Comparison of ENCODE assay signal across 11 cellular contexts in genomic region chr1:104760017-104760416, GRCh38.
DNase-seq lines count a peak whose midpoint lies in the region; ATAC-seq and TF ChIP-seq lines count a peak whose summit lies in the region.
"Had no signal": no experiment of that assay in that cellular context is flagged by ENCODE, and none has a peak within 500 bp of the region (broad histone marks: within the 10 kb centered on the region; RNA-seq: fewer than 3 reads in every experiment).

No MANE protein-coding gene starts in this region.

- H3K9me3 Mint-ChIP-seq in T-helper 2 cell treated with Interferon-gamma antibody and Interleukin-4, amounts not matched to agents 5 μg/mL and 100 μg/mL, for 36 hours: peaks cover 10% of the 10 kb centered on the region
- peaks cover 11% of the 10 kb centered on the region for H3K9me3 Mint-ChIP-seq in activated T-cell treated with anti-CD3 and anti-CD28 coated beads, Interleukin-2, amount 50 U/mL, for 4 hours
- H3K9me3 Mint-ChIP-seq: brain had no signal

- DNase-seq in SKM-1 (lab: John Stamatoyannopoulos, UW; ENCODE audit: unreplicated experiment) (peak; percentile 72), NCI-H774 (lab: John Stamatoyannopoulos, UW) (no peak), dermis blood vessel endothelial cell (no peak)
- DNase-seq in T-helper 2 cell treated with Interferon-gamma antibody and Interleukin-4, amounts not matched to agents 5 μg/mL and 100 μg/mL, for 36 hours (ENCODE audit: low spot score): no peak
- DNase-seq in activated T-cell treated with anti-CD3 and anti-CD28 coated beads, Interleukin-2, amount 50 U/mL, for 4 hours: no peak
- DNase-seq: GM23248, MM.1S had no signal

- no peaks in the 10 kb centered on the region for H3K4me1 Mint-ChIP-seq in T-helper 2 cell treated with Interferon-gamma antibody and Interleukin-4, amounts not matched to agents 5 μg/mL and 100 μg/mL, for 36 hours (ENCODE audit: low read depth)
- H3K4me1 Mint-ChIP-seq in activated T-cell treated with anti-CD3 and anti-CD28 coated beads, Interleukin-2, amount 50 U/mL, for 4 hours (ENCODE audit: low read depth): no peaks in the 10 kb centered on the region

- no peaks in the 10 kb centered on the region for H3K27me3 Mint-ChIP-seq in T-helper 2 cell treated with Interferon-gamma antibody and Interleukin-4, amounts not matched to agents 5 μg/mL and 100 μg/mL, for 36 hours (ENCODE audit: low read depth)
- no peaks in the 10 kb centered on the region for H3K27me3 Mint-ChIP-seq in activated T-cell treated with anti-CD3 and anti-CD28 coated beads, Interleukin-2, amount 50 U/mL, for 4 hours (ENCODE audit: low read depth)
- H3K27me3 Mint-ChIP-seq: brain had no signal

- no peak overlapping the region for H3K27ac Mint-ChIP-seq in T-helper 2 cell treated with Interferon-gamma antibody and Interleukin-4, amounts not matched to agents 5 μg/mL and 100 μg/mL, for 36 hours
- H3K27ac Mint-ChIP-seq: brain had no signal

- TF ChIP-seq POLR2A in GM18505 (IDR thresholded peaks at IDR 0.05; ENCODE audit: borderline replicate concordance, extremely low read depth, insufficient read depth, insufficient read length): no peak

- H3K36me3 Mint-ChIP-seq in T-helper 2 cell treated with Interferon-gamma antibody and Interleukin-4, amounts not matched to agents 5 μg/mL and 100 μg/mL, for 36 hours (ENCODE audit: low read depth): no peaks in the 10 kb centered on the region
- H3K36me3 Mint-ChIP-seq in activated T-cell treated with anti-CD3 and anti-CD28 coated beads, Interleukin-2, amount 50 U/mL, for 4 hours (ENCODE audit: insufficient read depth): no peaks in the 10 kb centered on the region
- H3K36me3 Mint-ChIP-seq: brain had no signal

- no peak overlapping the region for H3K4me3 Mint-ChIP-seq in T-helper 2 cell treated with Interferon-gamma antibody and Interleukin-4, amounts not matched to agents 5 μg/mL and 100 μg/mL, for 36 hours
- H3K4me3 Mint-ChIP-seq in activated T-cell treated with anti-CD3 and anti-CD28 coated beads, Interleukin-2, amount 50 U/mL, for 4 hours: no peak overlapping the region
- H3K4me3 Mint-ChIP-seq: brain had no signal

- ATAC-seq in GM18505 (IDR thresholded peaks at IDR 0.05; ENCODE audit: unreplicated experiment) (peak; percentile 97), GM21526 (IDR thresholded peaks at IDR 0.05; ENCODE audit: low FRiP score, unreplicated experiment) (peak; percentile 98), HG03139 (IDR thresholded peaks at IDR 0.05; ENCODE audit: unreplicated experiment) (peak; percentile 94)
- ATAC-seq in activated T-cell treated with anti-CD3 and anti-CD28 coated beads, Interleukin-2, amount 50 U/mL, for 4 hours: no peak

Comparison
In these comparisons a context has a peak if more than half of its experiments do, and no peak if none do; other contexts are left out.
1. ATAC-seq: peak in GM18505 (single experiment), GM21526 (single experiment) and HG03139 (single experiment); none in activated T-cell treated with anti-CD3 and anti-CD28 coated beads, Interleukin-2, amount 50 U/mL, for 4 hours (0 of 2).